ENCODE assay signal across 22 cellular contexts in the genomic region with DNA sequence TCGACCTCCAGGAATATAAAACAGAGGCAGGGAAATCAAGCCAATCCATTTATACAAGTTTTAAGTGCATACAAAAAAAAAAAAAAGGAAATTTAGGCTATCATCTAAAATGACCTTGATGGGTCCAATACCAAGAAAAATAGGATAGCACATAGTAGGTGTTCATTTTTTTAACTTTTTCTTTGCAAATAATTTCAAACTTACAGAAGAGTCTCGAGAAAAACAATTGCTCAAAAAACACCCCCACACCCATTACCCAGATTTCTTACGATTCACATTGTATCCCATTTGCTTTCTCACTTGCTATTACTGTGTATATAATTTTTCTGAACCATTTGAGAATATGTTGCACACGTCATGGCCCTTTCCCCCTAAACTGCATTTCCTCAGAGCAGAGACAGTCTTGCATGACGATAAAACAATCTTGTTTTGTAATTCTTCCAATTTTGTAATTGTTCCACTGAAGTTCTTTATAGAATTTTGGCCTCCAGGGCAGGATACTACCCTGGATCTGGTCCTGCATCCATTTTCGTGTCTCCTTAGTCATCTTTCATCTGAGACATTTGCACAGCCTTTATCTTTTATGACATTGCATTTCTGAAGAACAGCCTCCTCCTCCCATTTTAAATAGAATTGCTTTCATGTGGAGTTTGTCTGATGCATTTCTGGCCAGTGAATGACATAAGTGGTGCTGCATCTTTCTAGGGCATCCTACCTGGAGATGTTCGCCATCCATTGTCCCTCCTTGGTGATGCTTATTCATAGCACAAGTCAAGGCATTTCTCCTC.
"Had no signal": no experiment of that assay in that cellular context is flagged by ENCODE, and none has a peak within 500 bp of the region (broad histone marks: within the 10 kb centered on the region; RNA-seq: fewer than 3 reads in every experiment).

No MANE protein-coding gene starts in this region.

- H3K4me2 ChIP-seq: KMS-11 had no signal

- H3K4me1 ChIP-seq: SJSA1 had no signal

- DNase-seq: IMR-90, Kasumi-1, MM.1S, NCI-H1092 treated with DMSO at 0.1 percent for 48 hours, NCI-H1436, NCI-H187, NCI-H2029, NCI-H2081 treated with DMSO at 0.1 percent for 48 hours, NCI-H2171, NCI-H226, NCI-H446, NCI-H510A, NCI-H524 treated with DMSO at 0.1 percent for 48 hours, NCI-H69, NCI-H774, Right ventricle myocardium superior, RPMI8226, SIG-M5 had no signal

- H3K4me3 ChIP-seq: SJSA1, SK-N-MC had no signal

- H3K9ac ChIP-seq: KMS-11 had no signal

- H3K9me3 ChIP-seq: SJSA1 had no signal

- H3K27ac ChIP-seq: KMS-11, SJSA1, SK-N-MC had no signal

- H3K36me3 ChIP-seq: SJSA1 had no signal

- FAIRE-seq: RCC 7860 had no signal
